ENCODE assay signal across 8 cellular contexts in the genomic region with DNA sequence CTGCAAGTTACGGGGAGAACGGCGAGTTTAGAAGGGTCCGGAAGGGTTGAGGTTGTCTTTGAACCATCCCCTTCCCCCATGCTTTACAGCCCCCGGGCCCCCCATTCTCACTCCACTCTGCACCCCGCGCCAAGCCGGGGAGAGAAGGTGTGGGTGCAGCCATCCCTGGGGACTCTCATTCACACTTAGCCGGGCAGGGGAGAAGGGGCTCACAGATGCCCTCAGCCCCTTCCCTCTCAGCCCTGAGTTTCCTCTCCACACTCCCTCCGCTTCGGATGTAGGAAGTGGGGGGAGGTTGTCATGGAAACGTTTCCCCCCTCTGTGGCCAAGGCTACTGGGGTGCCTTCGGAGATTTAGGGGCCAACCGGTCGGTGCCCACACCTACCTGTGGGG. TPM values are rescaled to one million over a fixed set of nuclear protein-coding genes. Genes with fewer than 3 reads are reported as not detected.
DNase-seq lines count a peak whose midpoint lies in the region; ATAC-seq and TF ChIP-seq lines count a peak whose summit lies in the region.

No MANE protein-coding gene starts in this region.

- H3K4me1 ChIP-seq in iPS-20b (ENCODE audit: insufficient read depth, low read length), result peaks cover 21% of the 10 kb centered on the region
- peaks cover 22% of the 10 kb centered on the region for H3K4me1 ChIP-seq in suprapubic skin

- no peak for ATAC-seq in HG03457 (IDR thresholded peaks at IDR 0.05; ENCODE audit: unreplicated experiment)
- no peak for ATAC-seq in HG02840 (IDR thresholded peaks at IDR 0.05; ENCODE audit: low FRiP score, unreplicated experiment)

- H3K4me3 ChIP-seq in iPS-20b (ENCODE audit: low read length) (peak overlapping the region; percentile 80), suprapubic skin (peak overlapping the region; percentile 64)

- WGBS in suprapubic skin, result 2% methylated on average over 12 of the region's 15 CpGs

- no peak for TF ChIP-seq POLR2A in suprapubic skin (IDR thresholded peaks at IDR 0.05)

- no peaks in the 10 kb centered on the region for H3K36me3 Mint-ChIP-seq in activated naive CD8-positive, alpha-beta T cell

- no peak for TF ChIP-seq EP300 in suprapubic skin (IDR thresholded peaks at IDR 0.05)

- no peaks in the 10 kb centered on the region for H3K9me3 Mint-ChIP-seq in activated naive CD8-positive, alpha-beta T cell (ENCODE audit: low read depth)

- H3K27ac ChIP-seq in iPS-20b (ENCODE audit: low read length) (no peak overlapping the region), suprapubic skin (peak overlapping the region; percentile 30)

- peak; percentile 1 for DNase-seq in stimulated activated CD4-positive, alpha-beta T cell treated with anti-CD3 and anti-CD28 coated beads, Interleukin-15, amount 100 ng/mL, for 24 hours
- no peak for DNase-seq in stimulated activated CD4-positive, alpha-beta T cell treated with anti-CD3 and anti-CD28 coated beads, Interleukin-4, amount 100 ng/mL, for 24 hours
- DNase-seq in suprapubic skin (ENCODE audit: low spot score in 2 of 2), result no peak
- no peak for DNase-seq in midbrain (lab: John Stamatoyannopoulos, UW)

- no peaks in the 10 kb centered on the region for H3K9me3 ChIP-seq in iPS-20b (ENCODE audit: insufficient read depth, low read depth, low read length)
- H3K9me3 ChIP-seq in suprapubic skin, result no peaks in the 10 kb centered on the region

- H3K27me3 ChIP-seq in iPS-20b (ENCODE audit: insufficient read depth, low read length) (peaks cover 84% of the 10 kb centered on the region), suprapubic skin (peaks cover 32% of the 10 kb centered on the region)

- peaks cover 9% of the 10 kb centered on the region for H3K4me1 Mint-ChIP-seq in activated naive CD8-positive, alpha-beta T cell (ENCODE audit: low read depth)

- H3K9ac ChIP-seq in iPS-20b (ENCODE audit: low read depth, low read length), result peak overlapping the region; percentile 53; the same call in 1 of the 2 replicates

- peaks cover 27% of the 10 kb centered on the region for H3K27me3 Mint-ChIP-seq in activated naive CD8-positive, alpha-beta T cell

- H3K4me3 Mint-ChIP-seq in activated naive CD8-positive, alpha-beta T cell, result peak overlapping the region; percentile 76

- no peak overlapping the region for H3K27ac Mint-ChIP-seq in activated naive CD8-positive, alpha-beta T cell

- H3K36me3 ChIP-seq in iPS-20b (ENCODE audit: insufficient read depth, low read depth, low read length) (no peaks in the 10 kb centered on the region), suprapubic skin (no peaks in the 10 kb centered on the region)

- TF ChIP-seq CTCF in suprapubic skin (IDR thresholded peaks at IDR 0.05), result no peak

RNA-seq across cellular contexts. Expression of a gene that starts 0.3 kb away (rescaled TPM):
- 10 to 100 TPM; 13.3 to 26.2 (median 15.3) TPM for total RNA-seq in suprapubic skin
